Comparison of ENCODE assay signal across 8 cellular contexts in genomic region chr9:119368681-119369581, GRCh38. TPM values are rescaled to one million over a fixed set of nuclear protein-coding genes. Genes with fewer than 3 reads are reported as not detected.
DNase-seq lines count a peak whose midpoint lies in the region; ATAC-seq, FAIRE-seq and TF ChIP-seq lines count a peak whose summit lies in the region.

BRINP1 (minus strand) TSS chr9:119369435; CDS start chr9:119313355, 56,080 bp downstream.

- DNase-seq in D721Med (ENCODE audit: insufficient read length, low spot score) (peak; percentile 33), NCI-H345 treated with DMSO at 0.1 percent for 48 hours (lab: John Stamatoyannopoulos, UW; ENCODE audit: unreplicated experiment) (peak; percentile 42), endothelial cell of umbilical vein (ENCODE audit: low read depth, low spot score) (no peak), mucosa of descending colon (no peak), SHP77 (lab: John Stamatoyannopoulos, UW) (no peak), GM20000 (ENCODE audit: low spot score) (no peak), H4 (ENCODE audit: low spot score) (no peak)

- no peak for FAIRE-seq in D721Med (lab: Jason Lieb, UNC)
- no peak for FAIRE-seq in endothelial cell of umbilical vein (lab: Jason Lieb, UNC)

- peak within 1 kb of the TSS; percentile 11 for H2AFZ ChIP-seq in endothelial cell of umbilical vein (ENCODE audit: low read depth, low read length)

- no peak within 1 kb of the TSS for H3K9ac ChIP-seq in endothelial cell of umbilical vein (replicated peaks; ENCODE audit: extremely low read depth, insufficient read depth, low read length)

- H3K4me2 ChIP-seq in endothelial cell of umbilical vein (ENCODE audit: insufficient read depth, low read length): no peak within 1 kb of the TSS

- H3K27me3 ChIP-seq in endothelial cell of umbilical vein (ENCODE audit: control insufficient read depth in 2 of 2, insufficient read depth in 2 of 2, low read length in 2 of 2): peaks cover 0 to 16% of the 10 kb centered on the region in 2 experiments

- no peaks in the 10 kb centered on the region for H4K20me1 ChIP-seq in endothelial cell of umbilical vein (replicated peaks; ENCODE audit: control insufficient read depth, extremely low read depth, insufficient read depth, low read length)

- POLR2A ChIA-PET in endothelial cell of umbilical vein (lab: Charles Lee): no interaction called here

- dilution Hi-C loops in endothelial cell of umbilical vein (cut with MboI; ENCODE audit: extremely low pct_ligation_motif_present, low sequenced_read_pairs): no loop called here

- H3K9me3 ChIP-seq in endothelial cell of umbilical vein (replicated peaks; ENCODE audit: control insufficient read depth, insufficient read depth, low read length): no peaks in the 10 kb centered on the region
- no peaks in the 10 kb centered on the region for H3K9me3 ChIP-seq in mucosa of descending colon

- H3K79me2 ChIP-seq in endothelial cell of umbilical vein (ENCODE audit: control insufficient read depth, insufficient read depth, low read length): no peaks in the 10 kb centered on the region

- no peak for TF ChIP-seq POLR2A in endothelial cell of umbilical vein (IDR thresholded peaks at IDR 0.05; ENCODE audit: low read depth, low read length)

- TF ChIP-seq CTCF in D721Med (IDR thresholded peaks at IDR 0.05; ENCODE audit: insufficient read depth, missing control alignments) (no peak), endothelial cell of umbilical vein (IDR thresholded peaks at IDR 0.05; ENCODE audit: extremely low read depth in 1 of 2, insufficient read depth in 1 of 2, low read depth in 1 of 2, low read length in 2 of 2) (no peak), mucosa of descending colon (IDR thresholded peaks at IDR 0.05) (no peak), GM20000 (IDR thresholded peaks at IDR 0.05; ENCODE audit: extremely low read depth, missing control alignments) (no peak)

- H3K4me3 ChIP-seq in endothelial cell of umbilical vein (replicated peaks in 1 of 3; ENCODE audit: insufficient read depth in 1 of 3, low read depth in 1 of 3, low read length in 3 of 3) (peak within 1 kb of the TSS in 1 of 3 experiments; percentile 15), mucosa of descending colon (no peak within 1 kb of the TSS)

- peak; percentile 45 for ATAC-seq in mucosa of descending colon
- ATAC-seq in HG03520 (IDR thresholded peaks at IDR 0.05; ENCODE audit: unreplicated experiment): no peak

- intact Hi-C loops in endothelial cell of umbilical vein (cut with micrococcal nuclease) (loop anchor here (5.0 kb wide), 2 partner anchors 1108 to 1197 kb away; no protein-coding TSS in a partner anchor), mucosa of descending colon (cut with DNase I, micrococcal nuclease) (no loop called here)

- no peak within 1 kb of the TSS for H3K27ac ChIP-seq in endothelial cell of umbilical vein (ENCODE audit: insufficient read depth, low read depth, low read length)

- H3K9me1 ChIP-seq in endothelial cell of umbilical vein (replicated peaks; ENCODE audit: control insufficient read depth, extremely low read depth, insufficient read depth, low read length): no peaks in the 10 kb centered on the region

- no peaks in the 10 kb centered on the region for H3K4me1 ChIP-seq in endothelial cell of umbilical vein (ENCODE audit: control insufficient read depth, extremely low read depth, insufficient read depth, low read length)
- H3K4me1 ChIP-seq in mucosa of descending colon (ENCODE audit: low read depth): no peaks in the 10 kb centered on the region

- CTCF ChIA-PET in endothelial cell of umbilical vein (lab: Charles Lee): no interaction called here

- H3K36me3 ChIP-seq in endothelial cell of umbilical vein (ENCODE audit: control insufficient read depth in 2 of 2, extremely low read depth in 1 of 2, insufficient read depth in 2 of 2, low read length in 2 of 2): no peaks in the 10 kb centered on the region
- no peaks in the 10 kb centered on the region for H3K36me3 ChIP-seq in mucosa of descending colon (ENCODE audit: low read depth)

- no TSS peak for BruUV-seq in endothelial cell of umbilical vein (replicated peaks; lab: Mats Ljungman, UMichigan)

TF ChIP-seq in endothelial cell of umbilical vein, 7 proteins besides CTCF, POLR2A, EP300 and RAD21:
- no peak for TF ChIP-seq MYC (IDR thresholded peaks at IDR 0.05; ENCODE audit: low read depth, low read length)
- no peak for TF ChIP-seq FOS (IDR thresholded peaks at IDR 0.05; ENCODE audit: borderline replicate concordance, insufficient read depth, low read length)
- no peak for TF ChIP-seq POLR2AphosphoS5 (IDR thresholded peaks at IDR 0.05; ENCODE audit: insufficient read depth, low read depth, low read length)
- no peak for TF ChIP-seq MAX (IDR thresholded peaks at IDR 0.05; ENCODE audit: insufficient read depth, insufficient read length)
- TF ChIP-seq EZH2 (IDR thresholded peaks at IDR 0.05; ENCODE audit: borderline replicate concordance, low read depth, low read length, severe bottlenecking): no peak
- TF ChIP-seq GATA2 (IDR thresholded peaks at IDR 0.05; ENCODE audit: insufficient read depth, insufficient read length, low read depth, low read length): no peak
- TF ChIP-seq JUN (IDR thresholded peaks at IDR 0.05; ENCODE audit: borderline replicate concordance, insufficient read depth, insufficient read length, low read depth): no peak

RNA-seq across cellular contexts. Expression of gene BRINP1, which starts in this region (rescaled TPM):
- total RNA-seq in endothelial cell of umbilical vein: not detected in 2 replicates
- 0.03 and 0.04 TPM in 2 replicates for polyA plus RNA-seq in endothelial cell of umbilical vein
- 0.03 TPM in 1 of 2 replicates, not detected in the other for polyA plus RNA-seq in endothelial cell of umbilical vein (2011; cell fraction: cytosol; rRNA removed)
- not detected in 2 replicates for polyA plus RNA-seq in endothelial cell of umbilical vein (2011; cell fraction: nucleus; rRNA removed)
- polyA plus RNA-seq in endothelial cell of umbilical vein (2012): 0.05 TPM in 1 of 2 replicates, not detected in the other
- polyA minus RNA-seq in endothelial cell of umbilical vein: not detected in 2 replicates
- not detected for polyA minus RNA-seq in endothelial cell of umbilical vein (2011; cell fraction: cytosol; rRNA and poly(A)+ RNA removed)
- not detected in 2 replicates for polyA minus RNA-seq in endothelial cell of umbilical vein (2011; cell fraction: nucleus; rRNA and poly(A)+ RNA removed)
- under 1 TPM; 0.09 to 0.29 (median 0.25) TPM for total RNA-seq in mucosa of descending colon
- not detected in 2 replicates for total RNA-seq in H4 (2014; rRNA removed; shearing (Covaris generic))

Comparison
In these comparisons a context has a peak if more than half of its experiments do, and no peak if none do; other contexts are left out.
1. Peak in ATAC-seq in mucosa of descending colon; RNA of the gene not detected or under 1 TPM.
2. DNase-seq: peak in D721Med (single experiment) and NCI-H345 treated with DMSO at 0.1 percent for 48 hours (single experiment); none in endothelial cell of umbilical vein (single experiment), mucosa of descending colon (0 of 3), SHP77 (0 of 2), GM20000 (single experiment) and H4 (single experiment).